Comparison of ENCODE assay signal across 8 cellular contexts in the genomic region with DNA sequence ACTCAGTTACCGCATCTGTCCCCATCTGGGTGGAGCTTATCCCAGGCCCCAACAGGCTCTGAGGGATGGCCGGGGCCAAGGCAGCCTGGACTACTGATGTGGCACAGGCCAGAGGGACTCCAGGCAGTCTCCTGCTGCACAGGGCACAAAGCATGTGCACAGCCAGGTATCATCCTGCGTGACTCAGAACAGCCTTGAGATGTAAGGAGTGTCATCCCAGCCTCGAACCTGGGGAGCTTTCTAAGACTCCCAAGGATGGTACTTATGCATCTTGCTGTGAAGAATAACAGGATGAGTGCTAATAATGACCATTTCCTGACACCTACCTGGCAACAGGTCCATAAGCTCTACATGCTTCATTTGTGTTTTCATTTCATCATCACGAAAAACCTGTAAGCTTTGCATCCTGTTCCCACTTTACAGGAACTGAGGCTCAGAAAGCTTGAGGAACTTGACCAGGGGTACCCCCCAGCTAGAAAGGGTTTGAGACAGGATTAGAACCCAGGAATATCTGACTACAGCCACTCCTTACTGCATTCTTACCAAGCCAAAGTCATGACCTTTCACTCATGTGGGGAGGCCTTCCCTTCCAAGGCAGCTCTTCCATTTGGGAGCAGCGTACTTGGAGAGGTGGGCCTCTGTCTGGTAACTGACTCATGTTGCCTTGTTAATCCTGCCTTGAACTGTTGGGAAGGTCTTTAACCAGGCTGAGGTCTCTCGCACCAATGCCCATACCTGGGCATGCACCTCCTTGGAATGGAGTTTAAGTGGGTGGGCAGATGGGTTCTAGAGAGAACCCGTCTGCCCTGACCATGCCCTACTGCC. TPM values are rescaled to one million over a fixed set of nuclear protein-coding genes. Genes with fewer than 3 reads are reported as not detected.
DNase-seq lines count a peak whose midpoint lies in the region; ATAC-seq and TF ChIP-seq lines count a peak whose summit lies in the region.

No MANE protein-coding gene starts in this region.

- H3K36me3 Mint-ChIP-seq in activated CD8-positive, alpha-beta memory T cell treated with anti-CD3 and anti-CD28 coated beads, Interleukin-2, amount 10 ng/mL, durations not matched to agents 7 days and 5 days: peaks cover 10% of the 10 kb centered on the region

- H3K27ac Mint-ChIP-seq in activated CD8-positive, alpha-beta memory T cell treated with anti-CD3 and anti-CD28 coated beads, Interleukin-2, amount 10 ng/mL, durations not matched to agents 7 days and 5 days: peak overlapping the region; percentile 84

- H3K4me2 ChIP-seq in SU-DHL-6 (ENCODE audit: low read depth, low read length, poor library complexity, severe bottlenecking) (peak overlapping the region; percentile 22), smooth muscle cell (peak overlapping the region; percentile 94)

- H3K27ac ChIP-seq in SU-DHL-6 (ENCODE audit: low read depth, low read length): no peak overlapping the region
- H3K27ac ChIP-seq in smooth muscle cell (ENCODE audit: low read depth): peak overlapping the region; percentile 12

- H3F3A ChIP-seq in SU-DHL-6 (ENCODE audit: insufficient read depth) (no peaks in the 10 kb centered on the region; the same call in 1 of the 2 replicates), smooth muscle cell (ENCODE audit: low read depth) (peaks cover 8% of the 10 kb centered on the region)

- no peak overlapping the region for H3K4me3 ChIP-seq in SU-DHL-6 (ENCODE audit: insufficient read depth, low read length, poor library complexity, severe bottlenecking)
- peak overlapping the region; percentile 87 for H3K4me3 ChIP-seq in fibroblast of villous mesenchyme (ENCODE audit: low read depth, low read length)
- peak overlapping the region; percentile 50 for H3K4me3 ChIP-seq in smooth muscle cell

- no peaks in the 10 kb centered on the region for H3K27me3 Mint-ChIP-seq in activated CD8-positive, alpha-beta memory T cell treated with anti-CD3 and anti-CD28 coated beads, Interleukin-2, amount 10 ng/mL, durations not matched to agents 7 days and 5 days

- no peak for DNase-seq in activated CD8-positive, alpha-beta memory T cell treated with anti-CD3 and anti-CD28 coated beads, Interleukin-2, amount 10 ng/mL, durations not matched to agents 7 days and 5 days
- DNase-seq in activated CD8-positive, alpha-beta memory T cell treated with anti-CD3 and anti-CD28 coated beads for 24 hours: no peak
- DNase-seq in fibroblast of villous mesenchyme (ENCODE audit: low read depth): no peak
- no peak for DNase-seq in smooth muscle cell (lab: John Stamatoyannopoulos, UW; ENCODE audit: unreplicated experiment)
- DNase-seq in NCI-H526 (lab: John Stamatoyannopoulos, UW): no peak
- no peak for DNase-seq in NCI-H2107 (lab: John Stamatoyannopoulos, UW)
- no peak for DNase-seq in SK-N-DZ (ENCODE audit: low spot score)

- H3K36me3 ChIP-seq in SU-DHL-6 (ENCODE audit: low read length): no peaks in the 10 kb centered on the region
- no peaks in the 10 kb centered on the region for H3K36me3 ChIP-seq in smooth muscle cell (ENCODE audit: low read depth)

- no peaks in the 10 kb centered on the region for H3K9me2 ChIP-seq in SU-DHL-6 (replicated peaks; ENCODE audit: insufficient read depth, low read length)

- no peaks in the 10 kb centered on the region for H3K9me3 ChIP-seq in SU-DHL-6 (ENCODE audit: insufficient read depth, low read length)
- H3K9me3 ChIP-seq in smooth muscle cell (replicated peaks; ENCODE audit: low read depth): no peaks in the 10 kb centered on the region

- WGBS in smooth muscle cell (ENCODE audit: low lambda C conversion rate): 55% methylated on average over 8 of the region's 8 CpGs

- TF ChIP-seq CTCF in SU-DHL-6 (IDR thresholded peaks at IDR 0.05; ENCODE audit: insufficient read depth, low read length, poor library complexity, severe bottlenecking) (no peak), fibroblast of villous mesenchyme (IDR thresholded peaks at IDR 0.05; ENCODE audit: insufficient read depth, low read depth, low read length) (no peak), smooth muscle cell (IDR thresholded peaks at IDR 0.05; ENCODE audit: borderline replicate concordance, insufficient read depth, poor library complexity, severe bottlenecking) (no peak)

- no peak overlapping the region for H3K9ac ChIP-seq in SU-DHL-6 (ENCODE audit: low read length)
- H3K9ac ChIP-seq in smooth muscle cell (ENCODE audit: low read depth): no peak overlapping the region

- H3K27me3 ChIP-seq in SU-DHL-6 (ENCODE audit: low read length) (no peaks in the 10 kb centered on the region), smooth muscle cell (ENCODE audit: low read depth) (no peaks in the 10 kb centered on the region)

- CTCF ChIA-PET in activated CD8-positive, alpha-beta memory T cell treated with anti-CD3 and anti-CD28 coated beads, Interleukin-2, amount 10 ng/mL, durations not matched to agents 7 days and 5 days (lab: Charles Lee): interaction anchor here (1.3 kb wide), 2 partner anchors 28 to 30 kb away, joined by 3 read pairs; no protein-coding TSS in a partner anchor

- peak overlapping the region; percentile 78 for H3K4me3 Mint-ChIP-seq in activated CD8-positive, alpha-beta memory T cell treated with anti-CD3 and anti-CD28 coated beads, Interleukin-2, amount 10 ng/mL, durations not matched to agents 7 days and 5 days

- H3K9me3 Mint-ChIP-seq in activated CD8-positive, alpha-beta memory T cell treated with anti-CD3 and anti-CD28 coated beads, Interleukin-2, amount 10 ng/mL, durations not matched to agents 7 days and 5 days (ENCODE audit: low read depth): no peaks in the 10 kb centered on the region

- no peak overlapping the region for H2AFZ ChIP-seq in SU-DHL-6 (ENCODE audit: low read depth, low read length, severe bottlenecking)
- H2AFZ ChIP-seq in smooth muscle cell (ENCODE audit: low read depth): no peak overlapping the region

- no peaks in the 10 kb centered on the region for H3K4me1 ChIP-seq in smooth muscle cell (ENCODE audit: low read depth)

- H4K20me1 ChIP-seq in SU-DHL-6 (ENCODE audit: low read depth, low read length): no peaks in the 10 kb centered on the region
- peaks cover 26% of the 10 kb centered on the region for H4K20me1 ChIP-seq in smooth muscle cell (ENCODE audit: low read depth)

- ATAC-seq in activated CD8-positive, alpha-beta memory T cell treated with anti-CD3 and anti-CD28 coated beads, Interleukin-2, amount 10 ng/mL, durations not matched to agents 7 days and 5 days: no peak

- peaks cover 20% of the 10 kb centered on the region for H3K4me1 Mint-ChIP-seq in activated CD8-positive, alpha-beta memory T cell treated with anti-CD3 and anti-CD28 coated beads, Interleukin-2, amount 10 ng/mL, durations not matched to agents 7 days and 5 days

- H3K79me2 ChIP-seq in SU-DHL-6 (ENCODE audit: insufficient read depth, low read length): no peaks in the 10 kb centered on the region
- H3K79me2 ChIP-seq in smooth muscle cell (ENCODE audit: low read depth): peaks cover 41% of the 10 kb centered on the region

RNA-seq across cellular contexts. Expression of gene TRIB3, which starts 1.9 kb away (rescaled TPM):
- total RNA-seq in activated CD8-positive, alpha-beta memory T cell treated with anti-CD3 and anti-CD28 coated beads, Interleukin-2, amount 10 ng/mL, durations not matched to agents 7 days and 5 days: 10 to 100 TPM; 22.4 to 25.4 TPM
- total RNA-seq in fibroblast of villous mesenchyme: 36.7 and 100 TPM in 2 replicates
- 18.6 and 21.2 TPM in 2 replicates for total RNA-seq in smooth muscle cell
- 25.7 TPM in 2 replicates for polyA plus RNA-seq in smooth muscle cell
- polyA plus RNA-seq in SK-N-DZ (2014; cell fraction: cytosol; rRNA removed): 19.6 and 25.6 TPM in 2 replicates
- 10.6 and 16.7 TPM in 2 replicates for polyA plus RNA-seq in SK-N-DZ (2014; cell fraction: nucleus; rRNA removed)

RNA-seq across cellular contexts. Expression of gene RBCK1, which starts 25.6 kb away (rescaled TPM):
- 100 to 1,000 TPM; 114 to 173 TPM for total RNA-seq in activated CD8-positive, alpha-beta memory T cell treated with anti-CD3 and anti-CD28 coated beads, Interleukin-2, amount 10 ng/mL, durations not matched to agents 7 days and 5 days
- total RNA-seq in fibroblast of villous mesenchyme: 59.2 and 78.0 TPM in 2 replicates
- 43.0 and 49.2 TPM in 2 replicates for total RNA-seq in smooth muscle cell
- 53.9 and 62.4 TPM in 2 replicates for polyA plus RNA-seq in smooth muscle cell
- 42.3 and 48.9 TPM in 2 replicates for polyA plus RNA-seq in SK-N-DZ (2014; cell fraction: cytosol; rRNA removed)
- polyA plus RNA-seq in SK-N-DZ (2014; cell fraction: nucleus; rRNA removed): 56.0 and 90.3 TPM in 2 replicates

RNA-seq across cellular contexts. Expression of gene NRSN2, which starts 35.6 kb away (rescaled TPM):
- 1 to 10 TPM; 2.9 to 5.0 TPM for total RNA-seq in activated CD8-positive, alpha-beta memory T cell treated with anti-CD3 and anti-CD28 coated beads, Interleukin-2, amount 10 ng/mL, durations not matched to agents 7 days and 5 days
- total RNA-seq in fibroblast of villous mesenchyme (53.5 and 73.1 TPM in 2 replicates), smooth muscle cell (31.5 and 50.1 TPM in 2 replicates)
- polyA plus RNA-seq in smooth muscle cell: 99.1 and 107 TPM in 2 replicates
- 26.4 and 29.4 TPM in 2 replicates for polyA plus RNA-seq in SK-N-DZ (2014; cell fraction: cytosol; rRNA removed)
- polyA plus RNA-seq in SK-N-DZ (2014; cell fraction: nucleus; rRNA removed): 14.7 and 28.9 TPM in 2 replicates

RNA-seq across cellular contexts. Expression of gene SOX12, which starts 57.2 kb away (rescaled TPM):
- 1 to 10 TPM; 5.7 to 6.3 TPM for total RNA-seq in activated CD8-positive, alpha-beta memory T cell treated with anti-CD3 and anti-CD28 coated beads, Interleukin-2, amount 10 ng/mL, durations not matched to agents 7 days and 5 days
- total RNA-seq in fibroblast of villous mesenchyme (6.0 and 6.8 TPM in 2 replicates), smooth muscle cell (3.3 and 7.1 TPM in 2 replicates)
- 16.6 and 17.7 TPM in 2 replicates for polyA plus RNA-seq in smooth muscle cell
- polyA plus RNA-seq in SK-N-DZ (2014; cell fraction: cytosol; rRNA removed): 17.4 and 22.3 TPM in 2 replicates
- polyA plus RNA-seq in SK-N-DZ (2014; cell fraction: nucleus; rRNA removed): 24.7 and 43.1 TPM in 2 replicates
